17 cellular contexts compared by ENCODE assay signal in genomic region chr1:167502192-167502551, GRCh38. TPM values are rescaled to one million over a fixed set of nuclear protein-coding genes. Genes with fewer than 3 reads are reported as not detected.
DNase-seq lines count a peak whose midpoint lies in the region; ATAC-seq, FAIRE-seq and TF ChIP-seq lines count a peak whose summit lies in the region.
"Had no signal": no experiment of that assay in that cellular context is flagged by ENCODE, and none has a peak within 500 bp of the region (broad histone marks: within the 10 kb centered on the region; RNA-seq: fewer than 3 reads in every experiment).

No MANE protein-coding gene starts in this region.

- H3K27ac ChIP-seq in A549, result no peak overlapping the region
- H3K27ac ChIP-seq in CD8-positive, alpha-beta T cell (ENCODE audit: low read depth, low read length), result no peak overlapping the region
- H3K27ac ChIP-seq in osteoblast (ENCODE audit: low read depth, low read length), result no peak overlapping the region
- H3K27ac ChIP-seq: right atrium auricular region, thoracic aorta had no signal

- no peak for TF ChIP-seq POLR2A in A549 (IDR thresholded peaks at IDR 0.05; ENCODE audit: low read length)

- CTCF ChIA-PET in A549 (lab: Yijun Ruan, JAX), result no interaction called here
- CTCF ChIA-PET in CD8-positive, alpha-beta T cell (lab: Charles Lee), result interaction anchor here (0.5 to 0.7 kb wide), 2 partner anchors 14 to 397 kb away, joined by 3 read pairs; no protein-coding TSS in a partner anchor
- CTCF ChIA-PET in activated CD8-positive, alpha-beta T cell treated with anti-CD3 and anti-CD28 coated beads for 36 hours (lab: Charles Lee), result interaction anchor here (1.5 to 6.0 kb wide), 4 partner anchors 15 to 64 kb away, joined by 4 to 62 read pairs (median 14); partner anchors contain the start of gene CD247

- H3K4me2 ChIP-seq in A549 (no peak overlapping the region), osteoblast (ENCODE audit: insufficient read depth, low read length) (no peak overlapping the region)

- TF ChIP-seq RAD21 in A549 (conservative IDR thresholded peaks at IDR 0.05 in 1 of 2, IDR thresholded peaks at IDR 0.05 in 1 of 2), result no peak

- WGBS in A549 (ENCODE audit: missing lambda C conversion rate), result 50% methylated on average over 5 of the region's 5 CpGs

- TF ChIP-seq EP300 in A549 (IDR thresholded peaks at IDR 0.05), result no peak

- no peak for TF ChIP-seq CTCF in A549 (IDR thresholded peaks at IDR 0.05)
- no peak for TF ChIP-seq CTCF in CD8-positive, alpha-beta T cell (IDR thresholded peaks at IDR 0.05)
- TF ChIP-seq CTCF in activated CD8-positive, alpha-beta T cell treated with anti-CD3 and anti-CD28 coated beads for 36 hours (IDR thresholded peaks at IDR 0.05), result no peak
- no peak for TF ChIP-seq CTCF in glutamatergic neuron (IDR thresholded peaks at IDR 0.05; ENCODE audit: partially characterized antibody, unreplicated experiment)
- TF ChIP-seq CTCF in osteoblast (IDR thresholded peaks at IDR 0.05; ENCODE audit: extremely low read depth, low read depth, low read length), result no peak

- H3K36me3 Mint-ChIP-seq in CD8-positive, alpha-beta T cell, result peaks cover 86% of the 10 kb centered on the region
- peaks cover 79% of the 10 kb centered on the region for H3K36me3 Mint-ChIP-seq in activated CD8-positive, alpha-beta T cell treated with anti-CD3 and anti-CD28 coated beads for 36 hours (ENCODE audit: low read depth)
- H3K36me3 Mint-ChIP-seq in glutamatergic neuron (ENCODE audit: unreplicated experiment), result no peaks in the 10 kb centered on the region

- no peaks in the 10 kb centered on the region for H3K79me2 ChIP-seq in osteoblast (ENCODE audit: insufficient read depth, low read length)

- H2AFZ ChIP-seq in osteoblast (ENCODE audit: low read length), result no peak overlapping the region

- no peaks in the 10 kb centered on the region for H4K20me1 ChIP-seq in osteoblast (ENCODE audit: insufficient read depth, low read length)

- no peaks in the 10 kb centered on the region for H3K9me3 ChIP-seq in A549
- H3K9me3 ChIP-seq in CD8-positive, alpha-beta T cell (ENCODE audit: low read length), result no peaks in the 10 kb centered on the region
- H3K9me3 ChIP-seq in osteoblast (ENCODE audit: low read depth, low read length), result no peaks in the 10 kb centered on the region
- H3K9me3 ChIP-seq: right atrium auricular region, thoracic aorta had no signal

- H3K27me3 ChIP-seq in CD8-positive, alpha-beta T cell (ENCODE audit: insufficient read depth, low read length), result no peaks in the 10 kb centered on the region
- peaks cover 13% of the 10 kb centered on the region for H3K27me3 ChIP-seq in osteoblast (ENCODE audit: insufficient read depth, low read length)
- H3K27me3 ChIP-seq: right atrium auricular region had no signal

- no peak for DNase-seq in A549 (ENCODE audit: low read depth in 1 of 2, low spot score in 1 of 2)
- DNase-seq in CD8-positive, alpha-beta T cell, result no peak
- DNase-seq in activated CD8-positive, alpha-beta T cell treated with anti-CD3 and anti-CD28 coated beads for 36 hours, result no peak
- DNase-seq in glutamatergic neuron, result no peak
- no peak for DNase-seq in NCI-H526 treated with DMSO at 0.1 percent for 48 hours (lab: John Stamatoyannopoulos, UW)
- no peak for DNase-seq in osteoblast (ENCODE audit: insufficient read length, low spot score, missing footprints)
- DNase-seq: COR-L47, EL, KBM-7, left ventricle myocardium superior, NCI-H1048, NCI-H2029 treated with DMSO at 0.1 percent for 48 hours, nucleus accumbens had no signal

- H3K4me1 ChIP-seq in A549, result no peaks in the 10 kb centered on the region
- peaks cover 92% of the 10 kb centered on the region for H3K4me1 ChIP-seq in CD8-positive, alpha-beta T cell (ENCODE audit: insufficient read depth, low read length)
- H3K4me1 ChIP-seq in osteoblast (ENCODE audit: insufficient read depth, low read length), result no peaks in the 10 kb centered on the region
- H3K4me1 ChIP-seq: right atrium auricular region had no signal

- H3K4me1 Mint-ChIP-seq in CD8-positive, alpha-beta T cell (ENCODE audit: low read depth), result peaks cover 94% of the 10 kb centered on the region
- H3K4me1 Mint-ChIP-seq in activated CD8-positive, alpha-beta T cell treated with anti-CD3 and anti-CD28 coated beads for 36 hours (ENCODE audit: low read depth), result peaks cover 96% of the 10 kb centered on the region
- H3K4me1 Mint-ChIP-seq in glutamatergic neuron (ENCODE audit: low read depth, unreplicated experiment), result peaks cover 32% of the 10 kb centered on the region

- intact Hi-C loops in CD8-positive, alpha-beta T cell (cut with DNase I, micrococcal nuclease), result loop anchor here in 1 of 2 experiments (1.0 kb wide), 1 partner anchor 8 kb away; no protein-coding TSS in a partner anchor
- intact Hi-C loops in activated CD8-positive, alpha-beta T cell treated with anti-CD3 and anti-CD28 coated beads for 36 hours (cut with micrococcal nuclease), result loop anchor here (5.0 kb wide), 1 partner anchor 50 kb away; no protein-coding TSS in a partner anchor

- POLR2A ChIA-PET in A549 (lab: Yijun Ruan, JAX), result no interaction called here
- POLR2A ChIA-PET in CD8-positive, alpha-beta T cell (lab: Charles Lee), result interaction anchor here (2.6 kb wide), 1 partner anchor 13 kb away, joined by 15 read pairs; no protein-coding TSS in a partner anchor
- POLR2A ChIA-PET in activated CD8-positive, alpha-beta T cell treated with anti-CD3 and anti-CD28 coated beads for 36 hours (lab: Charles Lee), result interaction anchor here (0.9 to 8.8 kb wide), 13 partner anchors 9 to 71 kb away, joined by 3 to 148 read pairs (median 5); partner anchors contain the start of gene CD247

- ATAC-seq in A549 (no peak), GM19035 (IDR thresholded peaks at IDR 0.05; ENCODE audit: unreplicated experiment) (no peak)
- no peak for ATAC-seq in CD8-positive, alpha-beta T cell
- ATAC-seq in activated CD8-positive, alpha-beta T cell treated with anti-CD3 and anti-CD28 coated beads for 36 hours, result peak; percentile 14
- ATAC-seq: left ventricle myocardium superior had no signal

- H3K27me3 Mint-ChIP-seq in CD8-positive, alpha-beta T cell (ENCODE audit: low read depth), result no peaks in the 10 kb centered on the region
- no peaks in the 10 kb centered on the region for H3K27me3 Mint-ChIP-seq in activated CD8-positive, alpha-beta T cell treated with anti-CD3 and anti-CD28 coated beads for 36 hours
- H3K27me3 Mint-ChIP-seq in glutamatergic neuron (ENCODE audit: unreplicated experiment), result peaks cover 2% of the 10 kb centered on the region

- FAIRE-seq in A549 (lab: Jason Lieb, UNC), result no peak
- FAIRE-seq: GM18507 had no signal

- peak overlapping the region; percentile 46 for H3K4me3 Mint-ChIP-seq in CD8-positive, alpha-beta T cell
- H3K4me3 Mint-ChIP-seq in activated CD8-positive, alpha-beta T cell treated with anti-CD3 and anti-CD28 coated beads for 36 hours, result peak overlapping the region; percentile 56
- no peak overlapping the region for H3K4me3 Mint-ChIP-seq in glutamatergic neuron (ENCODE audit: unreplicated experiment)

- H3K36me3 ChIP-seq in CD8-positive, alpha-beta T cell (ENCODE audit: insufficient read depth, low read length), result peaks cover 29% of the 10 kb centered on the region
- H3K36me3 ChIP-seq in osteoblast (ENCODE audit: insufficient read depth, low read length), result no peaks in the 10 kb centered on the region
- H3K36me3 ChIP-seq: right atrium auricular region, thoracic aorta had no signal

- peak overlapping the region; percentile 86 for H3K27ac Mint-ChIP-seq in CD8-positive, alpha-beta T cell
- H3K27ac Mint-ChIP-seq in activated CD8-positive, alpha-beta T cell treated with anti-CD3 and anti-CD28 coated beads for 36 hours, result peak overlapping the region; percentile 97
- H3K27ac Mint-ChIP-seq in glutamatergic neuron (ENCODE audit: unreplicated experiment), result peak overlapping the region; percentile 36

- no peaks in the 10 kb centered on the region for H3K9me3 Mint-ChIP-seq in CD8-positive, alpha-beta T cell
- no peaks in the 10 kb centered on the region for H3K9me3 Mint-ChIP-seq in activated CD8-positive, alpha-beta T cell treated with anti-CD3 and anti-CD28 coated beads for 36 hours
- H3K9me3 Mint-ChIP-seq in glutamatergic neuron (ENCODE audit: unreplicated experiment), result peaks cover 2% of the 10 kb centered on the region

- H3K4me3 ChIP-seq in A549 (no peak overlapping the region), osteoblast (ENCODE audit: insufficient read depth, low read length) (no peak overlapping the region)
- H3K4me3 ChIP-seq in CD8-positive, alpha-beta T cell (ENCODE audit: low read depth, low read length), result no peak overlapping the region
- H3K4me3 ChIP-seq: right atrium auricular region, thoracic aorta had no signal

TF ChIP-seq in A549, 52 proteins besides CTCF, POLR2A, EP300 and RAD21:
- TF ChIP-seq JUNB (IDR thresholded peaks at IDR 0.05), result no peak
- TF ChIP-seq RNF2 (IDR thresholded peaks at IDR 0.05; ENCODE audit: borderline replicate concordance, low read depth), result peak; percentile 53; the same call in 1 of the 2 replicates

RNA-seq across cellular contexts. Expression of gene CD247, which starts 16.2 kb away (rescaled TPM):
- polyA plus RNA-seq in A549 (2011; rRNA removed) (0.27 and 0.30 TPM in 2 replicates), A549 (2017; fragmentation: RNase III; extraction: RNeasy Plus Mini Kit Qiagen cat#74134 plus additional on column Dnase treatment) (0.10 to 0.28 TPM (median 0.18 TPM) in 3 replicates)
- 0.40 and 0.49 TPM in 2 replicates for polyA plus RNA-seq in A549 (2012; cell fraction: cytosol; rRNA removed)
- polyA plus RNA-seq in A549 (2012; cell fraction: nucleus; rRNA removed), result 0.42 and 0.58 TPM in 2 replicates
- polyA minus RNA-seq in A549 (2011; rRNA and poly(A)+ RNA removed), result 0.37 TPM in 1 of 2 replicates, not detected in the other
- total RNA-seq in CD8-positive, alpha-beta T cell, result 100 to 1,000 TPM; 327 to 331 TPM
- total RNA-seq in activated CD8-positive, alpha-beta T cell treated with anti-CD3 and anti-CD28 coated beads for 36 hours, result 100 to 1,000 TPM; 224 to 229 TPM
- total RNA-seq in glutamatergic neuron (ENCODE audit: unreplicated experiment) (not detected), osteoblast (not detected in 2 replicates)

RNA-seq across cellular contexts. Expression of gene CREG1, which starts 51.4 kb away (rescaled TPM):
- polyA plus RNA-seq in A549 (2011; rRNA removed) (129 and 132 TPM in 2 replicates), A549 (2017; fragmentation: RNase III; extraction: RNeasy Plus Mini Kit Qiagen cat#74134 plus additional on column Dnase treatment) (64.6 to 70.2 TPM (median 65.3 TPM) in 3 replicates)
- 39.0 and 55.6 TPM in 2 replicates for polyA plus RNA-seq in A549 (2012; cell fraction: cytosol; rRNA removed)
- polyA plus RNA-seq in A549 (2012; cell fraction: nucleus; rRNA removed), result 24.0 and 29.6 TPM in 2 replicates
- 20.5 and 23.4 TPM in 2 replicates for polyA minus RNA-seq in A549 (2011; rRNA and poly(A)+ RNA removed)
- total RNA-seq in CD8-positive, alpha-beta T cell, result 1 to 10 TPM; 9.3 to 9.8 TPM
- total RNA-seq in activated CD8-positive, alpha-beta T cell treated with anti-CD3 and anti-CD28 coated beads for 36 hours, result 1 to 10 TPM; 9.7 to 10.0 TPM
- total RNA-seq in glutamatergic neuron (ENCODE audit: unreplicated experiment) (2.5 TPM), osteoblast (133 and 150 TPM in 2 replicates)

Comparison
In these comparisons a context has a peak if more than half of its experiments do, and no peak if none do; other contexts are left out.
1. H3K27ac Mint-ChIP-seq: peak in every context shown above with its lines; median percentile 97 in activated CD8-positive, alpha-beta T cell treated with anti-CD3 and anti-CD28 coated beads for 36 hours; 86 in CD8-positive, alpha-beta T cell; 36 in glutamatergic neuron.
2. RNA of gene CD247, which starts 16.2 kb away (total RNA-seq): 327 to 331 TPM in CD8-positive, alpha-beta T cell and 224 to 229 TPM in activated CD8-positive, alpha-beta T cell treated with anti-CD3 and anti-CD28 coated beads for 36 hours; not detected in glutamatergic neuron (single experiment) and not detected in osteoblast; every median in the first group is over 100 times any median in the second.
3. RNA of gene CREG1, which starts 51.4 kb away (total RNA-seq): 133 to 150 TPM in osteoblast; 9.7 to 10.0 TPM in activated CD8-positive, alpha-beta T cell treated with anti-CD3 and anti-CD28 coated beads for 36 hours, 9.3 to 9.8 TPM in CD8-positive, alpha-beta T cell and 2.5 TPM in glutamatergic neuron (single experiment); every median in the first group is over 10 times any median in the second.